1 cellular context compared by ENCODE assay signal in genomic region chr5:125137535-125137934, GRCh38.
TF ChIP-seq lines count a peak whose summit lies in the region.

No MANE protein-coding gene starts in this region.

TF ChIP-seq in IMR-90, 13 proteins besides CTCF, POLR2A, EP300 and RAD21:
- TF ChIP-seq MAZ (IDR thresholded peaks at IDR 0.05; ENCODE audit: borderline replicate concordance, low read depth, low read length): no peak
- no peak for TF ChIP-seq CEBPB (IDR thresholded peaks at IDR 0.05; ENCODE audit: low read depth, low read length)
- TF ChIP-seq CHD1 (IDR thresholded peaks at IDR 0.05; ENCODE audit: low read depth, low read length): no peak
- TF ChIP-seq SMC3 (IDR thresholded peaks at IDR 0.05; ENCODE audit: low read depth, low read length): no peak
- TF ChIP-seq ELK1 (IDR thresholded peaks at IDR 0.05; ENCODE audit: borderline replicate concordance, low read depth, low read length): no peak
- no peak for TF ChIP-seq NFE2L2 (IDR thresholded peaks at IDR 0.05; ENCODE audit: low read depth, low read length)
- TF ChIP-seq RCOR1 (IDR thresholded peaks at IDR 0.05; ENCODE audit: insufficient replicate concordance, low read length): no peak
- TF ChIP-seq FOS (IDR thresholded peaks at IDR 0.05; ENCODE audit: low read depth, low read length): no peak
- TF ChIP-seq MAFK (IDR thresholded peaks at IDR 0.05; ENCODE audit: low read depth, low read length): no peak
- TF ChIP-seq RFX5 (IDR thresholded peaks at IDR 0.05; ENCODE audit: low read depth, low read length): no peak
- TF ChIP-seq USF2 (IDR thresholded peaks at IDR 0.05; ENCODE audit: low read depth, low read length): no peak
TF ChIP-seq in IMR-90: peak in this region for 0.
